Comparison of ENCODE assay signal across 8 cellular contexts in the genomic region with DNA sequence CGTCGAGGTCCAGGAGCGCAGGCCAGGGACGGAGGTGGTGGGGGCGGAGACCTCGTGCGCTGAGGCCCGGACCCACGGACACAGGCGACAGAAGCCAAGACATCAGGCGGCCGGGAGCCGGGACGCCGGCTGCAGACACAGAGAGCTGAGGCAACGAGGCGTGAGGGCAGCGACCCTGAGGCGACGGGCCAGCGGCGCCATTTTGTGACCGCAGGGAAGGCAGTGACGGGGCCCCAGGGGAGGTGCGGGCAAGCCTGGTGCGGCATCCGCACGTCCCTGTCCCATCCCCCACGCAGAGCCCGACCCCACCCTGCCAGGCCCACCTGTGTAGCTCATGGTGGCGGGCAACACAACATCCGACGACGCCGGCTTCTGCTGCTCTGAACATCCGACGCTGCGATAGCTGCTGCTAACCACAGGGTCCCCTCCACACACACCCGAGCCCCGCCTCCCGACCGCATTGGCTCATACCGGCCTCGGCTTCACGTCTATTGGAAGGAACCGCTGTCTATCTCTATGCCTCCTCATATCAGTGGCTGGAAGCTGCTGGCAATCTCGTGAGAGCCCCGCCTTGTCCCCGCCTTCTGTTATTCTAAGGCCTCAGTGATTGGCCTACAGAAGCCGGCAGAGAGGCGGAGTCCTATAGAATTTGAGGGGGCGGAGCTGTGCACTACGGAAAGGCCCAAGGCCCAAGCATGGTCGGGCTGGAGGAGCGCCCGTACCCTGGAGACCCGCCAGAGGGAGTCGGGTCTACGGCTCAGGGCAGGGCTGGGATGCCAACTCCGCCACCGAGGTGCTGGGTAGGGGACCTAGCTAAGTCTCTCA. TPM values are rescaled to one million over a fixed set of nuclear protein-coding genes. Genes with fewer than 3 reads are reported as not detected.
A peak's percentile ranks its signal among the peaks of the same experiment; 100 is the strongest.
DNase-seq lines count a peak whose midpoint lies in the region; ATAC-seq and TF ChIP-seq lines count a peak whose summit lies in the region.

Gene AKAP8L (minus strand): TSS at position 401 of the 825 bp plus-strand sequence. CDS start 65 bp downstream, at position 336.

- peak within 1 kb of the TSS; percentile 97 for H3K4me3 ChIP-seq in lung

- peaks cover 7 to 21% of the 10 kb centered on the region in 2 donors for H3K36me3 ChIP-seq in lung (ENCODE audit: control insufficient read depth in 2 of 2, insufficient read depth in 2 of 2, low read length in 2 of 2)

- ATAC-seq in lung (ENCODE audit: insufficient read depth, low FRiP score) = peak; percentile 94

- CTCF ChIA-PET in activated CD8-positive, alpha-beta memory T cell treated with anti-CD3 and anti-CD28 coated beads for 36 hours (lab: Charles Lee) = interaction anchor here (0.6 to 7.9 kb wide), 28 partner anchors 9 to 1729 kb away, joined by 3 to 78 read pairs (median 5); partner anchors contain the start of genes AKAP8, BRD4 and RASAL3

- WGBS in lung, 2 donors = 0% methylated on average over 50 to 61 of the region's 61 CpGs

- POLR2A ChIA-PET in activated CD8-positive, alpha-beta memory T cell treated with anti-CD3 and anti-CD28 coated beads for 36 hours (lab: Charles Lee) = interaction anchor here (0.6 to 4.1 kb wide), 14 partner anchors 9 to 311 kb away, joined by 3 to 28 read pairs (median 4); partner anchors contain the start of gene AKAP8

- no peaks in the 10 kb centered on the region for H3K9me3 ChIP-seq in lung (ENCODE audit: control insufficient read depth in 2 of 2, insufficient read depth in 1 of 2, low read length in 1 of 2)

- peaks cover 14 to 24% of the 10 kb centered on the region in 2 donors for H3K4me1 ChIP-seq in lung (ENCODE audit: control insufficient read depth in 2 of 2, insufficient read depth in 2 of 2, low read length in 2 of 2)

- TF ChIP-seq CTCF in GM20000 (IDR thresholded peaks at IDR 0.05; ENCODE audit: extremely low read depth, missing control alignments) = peak; percentile 65
- peak; percentile 53 for TF ChIP-seq CTCF in lung (IDR thresholded peaks at IDR 0.05; ENCODE audit: control extremely low read depth, extremely low read depth)

- H3K27me3 ChIP-seq in lung (ENCODE audit: control insufficient read depth, insufficient read depth) = no peaks in the 10 kb centered on the region

- DNase-seq in COR-L47 (lab: John Stamatoyannopoulos, UW) (peak; percentile 100), GM20000 (ENCODE audit: low spot score) (peak; percentile 99), HT-29 (ENCODE audit: low spot score) (peak; percentile 97), NOMO-1 (lab: John Stamatoyannopoulos, UW; ENCODE audit: unreplicated experiment in 2 of 2) (peak; percentile 100), lung (ENCODE audit: low spot score) (peak; percentile 99)
- peak; percentile 96 for DNase-seq in effector CD8-positive, alpha-beta T cell (lab: John Stamatoyannopoulos, UW)
- DNase-seq in stimulated activated CD4-positive, alpha-beta T cell treated with anti-CD3 and anti-CD28 coated beads, TNF-alpha, amount 100 ng/mL, for 4 hours (ENCODE audit: low read depth in 3 of 3) = peak; percentile 93 to 97 (median 96)

- H3K27ac ChIP-seq in lung (ENCODE audit: low read depth in 1 of 2, low read length in 1 of 2) = peak within 1 kb of the TSS; percentile 92 to 93

RNA-seq across cellular contexts. Expression of gene AKAP8L, which starts in this region (rescaled TPM):
- 66.2 and 66.3 TPM in 2 replicates for total RNA-seq in HT-29 (2014; rRNA removed; shearing (Covaris generic))
- 10 to 100 TPM; 67.1 to 68.2 TPM for total RNA-seq in activated CD8-positive, alpha-beta memory T cell treated with anti-CD3 and anti-CD28 coated beads for 36 hours
- 100 to 1,000 TPM in 1 of 2 donors, 10 to 100 TPM in 1; 84.1 to 118 TPM for total RNA-seq in lung
- 10 to 100 TPM; 52.5 to 76.2 TPM for polyA plus RNA-seq in lung

Comparison
In these comparisons a context has a peak if more than half of its experiments do, and no peak if none do; other contexts are left out.
1. Peak in every context shown above with its lines: DNase-seq, ATAC-seq, H3K4me3 ChIP-seq and H3K27ac ChIP-seq.